In the genomic region with DNA sequence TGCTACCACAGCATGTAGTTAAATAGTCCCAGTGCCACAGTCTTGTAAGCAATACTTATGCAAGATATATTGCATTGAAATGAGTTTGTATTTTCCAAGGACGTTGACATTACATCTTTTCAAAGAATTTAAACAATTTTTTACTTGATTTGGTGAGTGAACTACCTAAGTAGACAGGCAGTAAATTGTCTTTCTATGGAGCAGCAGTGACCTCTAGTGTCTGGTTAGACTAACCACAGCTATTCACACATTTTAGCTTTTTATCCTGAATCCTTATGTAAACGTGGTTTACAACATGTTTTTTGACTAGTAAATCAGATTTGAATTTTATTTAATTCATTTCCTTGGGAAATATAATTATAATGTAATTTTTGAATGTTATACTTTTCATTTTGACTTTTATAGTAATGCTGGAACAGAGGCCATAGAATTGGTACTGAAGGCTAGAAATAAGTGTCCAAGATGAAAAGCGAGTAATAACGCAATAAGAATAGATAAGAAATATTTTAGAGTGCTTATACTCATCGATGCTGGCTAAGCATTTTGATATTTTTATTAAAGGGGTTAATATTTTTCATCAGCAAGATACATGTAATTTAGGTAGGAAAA, we compare ENCODE assay signal across 8 cellular contexts. TPM values are rescaled to one million over a fixed set of nuclear protein-coding genes. Genes with fewer than 3 reads are reported as not detected.
DNase-seq lines count a peak whose midpoint lies in the region; ATAC-seq and TF ChIP-seq lines count a peak whose summit lies in the region.

No MANE protein-coding gene starts in this region.

- no peak overlapping the region for H3K14ac ChIP-seq in neuronal stem cell (ENCODE audit: low read length)

- H3K9me3 Mint-ChIP-seq in endothelial cell (ENCODE audit: unreplicated experiment) = no peaks in the 10 kb centered on the region

- H3K36me3 ChIP-seq in Panc1 (ENCODE audit: control insufficient read depth, insufficient read depth, low read length) (no peaks in the 10 kb centered on the region), neuronal stem cell (replicated peaks in 1 of 2; ENCODE audit: control insufficient read depth in 2 of 2, insufficient read depth in 2 of 2, low read length in 2 of 2) (no peaks in the 10 kb centered on the region)

- no CpG with 5 or more reads among the region's 5 CpGs for WGBS in neuronal stem cell (ENCODE audit: extremely low coverage in 2 of 2, insufficient read length in 2 of 2, insufficient replicate concordance in 1 of 2), 2 donors

- no peaks in the 10 kb centered on the region for H3K9me3 ChIP-seq in Panc1 (ENCODE audit: control insufficient read depth, insufficient read depth, low read depth, low read length)
- H3K9me3 ChIP-seq in neuronal stem cell (replicated peaks in 1 of 2; ENCODE audit: control insufficient read depth in 2 of 2, insufficient read depth in 1 of 2, low read depth in 1 of 2, low read length in 2 of 2) = peaks cover 0 to 10% of the 10 kb centered on the region in 2 donors

- H3K4me1 Mint-ChIP-seq in endothelial cell (ENCODE audit: unreplicated experiment) = peaks cover 3% of the 10 kb centered on the region

- POLR2A ChIA-PET in Panc1 (lab: Charles Lee) = no interaction called here

- no TSS peak for BruUV-seq in Panc1 (replicated peaks; lab: Mats Ljungman, UMichigan)

- no peak overlapping the region for H2BK5ac ChIP-seq in neuronal stem cell (ENCODE audit: low read length)

- no peak overlapping the region for H2AFZ ChIP-seq in neuronal stem cell (ENCODE audit: low read length)

- no peak overlapping the region for H3K4me2 ChIP-seq in neuronal stem cell (ENCODE audit: insufficient read depth, low read length, poor library complexity, severe bottlenecking)

- H3K4me1 ChIP-seq in Panc1 (ENCODE audit: control insufficient read depth, insufficient read depth, low read length) (peaks cover 2% of the 10 kb centered on the region; the same call in 1 of the 2 replicates), neuronal stem cell (ENCODE audit: control insufficient read depth in 2 of 2, insufficient read depth in 1 of 2, low read depth in 1 of 2, low read length in 2 of 2) (peaks cover 1 to 14% of the 10 kb centered on the region in 2 donors)

- no peak overlapping the region for H4K91ac ChIP-seq in neuronal stem cell (ENCODE audit: low read depth, low read length, poor library complexity)

- H2BK12ac ChIP-seq in neuronal stem cell (ENCODE audit: low read length) = no peak overlapping the region

- H3K23ac ChIP-seq in neuronal stem cell (ENCODE audit: low read depth, low read length, poor library complexity) = no peak overlapping the region

- no peak overlapping the region for H3K27ac Mint-ChIP-seq in endothelial cell (ENCODE audit: unreplicated experiment)

- H3K9ac ChIP-seq in neuronal stem cell (ENCODE audit: low read depth, low read length, poor library complexity) = no peak overlapping the region

- intact Hi-C loops in Panc1 (cut with micrococcal nuclease; ENCODE audit: unreplicated experiment) = loop anchor here (5.0 kb wide), 1 partner anchor 591 kb away; no protein-coding TSS in a partner anchor

- TF ChIP-seq CTCF in Panc1 (IDR thresholded peaks at IDR 0.05) (peak; percentile 78; the same call in 1 of the 2 replicates), endothelial cell (IDR thresholded peaks at IDR 0.05; ENCODE audit: unreplicated experiment) (peak; percentile 85)

- peak; percentile 53 for DNase-seq in EL
- peak; percentile 30 for DNase-seq in Panc1 (ENCODE audit: low read depth, low spot score)
- DNase-seq in endothelial cell (ENCODE audit: low spot score) = peak; percentile 26
- peak; percentile 61 for DNase-seq in neuronal stem cell (ENCODE audit: low spot score)
- no peak for DNase-seq in NCI-H524 treated with DMSO at 0.1 percent for 48 hours (lab: John Stamatoyannopoulos, UW)

- H3K36me3 Mint-ChIP-seq in endothelial cell (ENCODE audit: low read depth, unreplicated experiment) = no peaks in the 10 kb centered on the region

- no peak overlapping the region for H3K18ac ChIP-seq in neuronal stem cell (ENCODE audit: low read length)

- H3K4me3 ChIP-seq in Panc1 (ENCODE audit: low read depth in 2 of 2, low read length in 2 of 2) = no peak overlapping the region
- no peak overlapping the region for H3K4me3 ChIP-seq in neuronal stem cell (ENCODE audit: low read length in 2 of 2)

- H2AK5ac ChIP-seq in neuronal stem cell (ENCODE audit: low read depth, low read length) = no peak overlapping the region

- CTCF ChIA-PET in Panc1 (lab: Charles Lee) = interaction anchor here (2.1 kb wide), 1 partner anchor 590 kb away, joined by 9 read pairs; no protein-coding TSS in a partner anchor

- peaks cover 37% of the 10 kb centered on the region for H3K27me3 ChIP-seq in Panc1 (ENCODE audit: control insufficient read depth, insufficient read depth, low read length)
- H3K27me3 ChIP-seq in neuronal stem cell (ENCODE audit: control insufficient read depth in 3 of 3, insufficient read depth in 3 of 3, low read depth in 1 of 3, low read length in 3 of 3) = peaks cover 0 to 9% (median 0%) of the 10 kb centered on the region in 3 experiments

- H2BK15ac ChIP-seq in neuronal stem cell (ENCODE audit: low read length) = no peak overlapping the region

- peak; percentile 80 for ATAC-seq in GM19467 (IDR thresholded peaks at IDR 0.05; ENCODE audit: unreplicated experiment)
- peak; percentile 85 for ATAC-seq in HG03565 (IDR thresholded peaks at IDR 0.05; ENCODE audit: unreplicated experiment)
- ATAC-seq in Panc1 = peak; percentile 82
- ATAC-seq in activated CD4-positive, CD25-positive, alpha-beta regulatory T cell treated with anti-CD3 and anti-CD28 coated beads, Interleukin-2, amount 50 U/mL, for 24 hours = no peak

- H3K4ac ChIP-seq in neuronal stem cell (ENCODE audit: low read length) = no peak overlapping the region

- in situ Hi-C loops in Panc1 (cut with HindIII; ENCODE audit: low pct_unique_long_range_greater_than_20kb, low sequenced_read_pairs) = no loop called here

- no peak overlapping the region for H2BK120ac ChIP-seq in neuronal stem cell (ENCODE audit: low read depth, low read length)

- H4K8ac ChIP-seq in neuronal stem cell (ENCODE audit: low read depth, low read length) = no peak overlapping the region

- no peak overlapping the region for H3K4me3 Mint-ChIP-seq in endothelial cell (ENCODE audit: unreplicated experiment)

- H3K79me1 ChIP-seq in neuronal stem cell (ENCODE audit: low read depth, low read length) = no peaks in the 10 kb centered on the region

- H3K27ac ChIP-seq in Panc1 (ENCODE audit: low read length) (no peak overlapping the region), neuronal stem cell (replicated peaks; ENCODE audit: low read length) (no peak overlapping the region)

- peaks cover 4% of the 10 kb centered on the region for H3K27me3 Mint-ChIP-seq in endothelial cell (ENCODE audit: unreplicated experiment)

RNA-seq across cellular contexts. Expression of a gene that starts 5.6 kb away (rescaled TPM):
- total RNA-seq in Panc1 (2021; ENCODE audit: unreplicated experiment) (0.10 TPM), endothelial cell (ENCODE audit: unreplicated experiment) (not detected)
- polyA plus RNA-seq in Panc1 (2012; ENCODE audit: insufficient read length) = not detected
- 0.04 TPM for polyA plus RNA-seq in neuronal stem cell (2013, experiment 1 of 2)
- 0.03 TPM for polyA plus RNA-seq in neuronal stem cell (2013, experiment 2 of 2)

Comparison
In these comparisons a context has a peak if more than half of its experiments do, and no peak if none do; other contexts are left out.
1. ATAC-seq: peak in GM19467 (single experiment), HG03565 (single experiment) and Panc1 (single experiment); none in activated CD4-positive, CD25-positive, alpha-beta regulatory T cell treated with anti-CD3 and anti-CD28 coated beads, Interleukin-2, amount 50 U/mL, for 24 hours (0 of 2).